In genomic region chr5:119354522-119355243, GRCh38 we compare ENCODE assay signal across 9 cellular contexts. TPM values are rescaled to one million over a fixed set of nuclear protein-coding genes. Genes with fewer than 3 reads are reported as not detected.
DNase-seq lines count a peak whose midpoint lies in the region; FAIRE-seq and TF ChIP-seq lines count a peak whose summit lies in the region.
"Had no signal": no experiment of that assay in that cellular context is flagged by ENCODE, and none has a peak within 500 bp of the region (broad histone marks: within the 10 kb centered on the region; RNA-seq: fewer than 3 reads in every experiment).

No MANE protein-coding gene starts in this region.

- H3K9me2 ChIP-seq in SU-DHL-6 (replicated peaks; ENCODE audit: insufficient read depth, low read length), result no peaks in the 10 kb centered on the region

- peaks cover 8% of the 10 kb centered on the region; the same call in 1 of the 2 replicates for H4K20me1 ChIP-seq in SU-DHL-6 (ENCODE audit: low read depth, low read length)

- H3K27me3 ChIP-seq in SU-DHL-6 (ENCODE audit: low read length) (no peaks in the 10 kb centered on the region), iPS-20b (ENCODE audit: insufficient read depth, low read length) (peaks cover 42% of the 10 kb centered on the region; the same call in 1 of the 2 replicates)

- FAIRE-seq in D721Med (lab: Jason Lieb, UNC), result no peak

- DNase-seq in activated naive CD4-positive, alpha-beta T cell treated with anti-CD3 and anti-CD28 coated beads, Interleukin-2, amount 10 ng/mL, durations not matched to agents 7 days and 5 days, result no peak
- no peak for DNase-seq in activated naive CD4-positive, alpha-beta T cell (lab: John Stamatoyannopoulos, UW)
- no peak for DNase-seq in type B pancreatic cell (ENCODE audit: extremely low spot score, unreplicated experiment)
- DNase-seq in NCI-H345 (lab: John Stamatoyannopoulos, UW), result no peak
- no peak for DNase-seq in effector CD8-positive, alpha-beta T cell (lab: John Stamatoyannopoulos, UW)
- no peak for DNase-seq in D721Med (ENCODE audit: insufficient read length, low spot score)
- DNase-seq: NCI-H2227 treated with DMSO at 0.1 percent for 48 hours had no signal

- no peaks in the 10 kb centered on the region for H3K36me3 ChIP-seq in SU-DHL-6 (ENCODE audit: low read length)
- H3K36me3 ChIP-seq in iPS-20b (ENCODE audit: insufficient read depth, low read depth, low read length), result no peaks in the 10 kb centered on the region

- H3K27me3 Mint-ChIP-seq in activated naive CD4-positive, alpha-beta T cell treated with anti-CD3 and anti-CD28 coated beads, Interleukin-2, amount 10 ng/mL, durations not matched to agents 7 days and 5 days, result no peaks in the 10 kb centered on the region
- peaks cover 23% of the 10 kb centered on the region for H3K27me3 Mint-ChIP-seq in type B pancreatic cell

- H3K4me2 ChIP-seq in SU-DHL-6 (ENCODE audit: low read depth, low read length, poor library complexity, severe bottlenecking), result peak overlapping the region; percentile 99

- CTCF ChIA-PET in activated naive CD4-positive, alpha-beta T cell treated with anti-CD3 and anti-CD28 coated beads, Interleukin-2, amount 10 ng/mL, durations not matched to agents 7 days and 5 days (lab: Charles Lee), result interaction anchor here (1.3 to 1.4 kb wide), 2 partner anchors 20 to 39 kb away, joined by 3 to 4 read pairs; no protein-coding TSS in a partner anchor

- no peak for TF ChIP-seq CTCF in SU-DHL-6 (IDR thresholded peaks at IDR 0.05; ENCODE audit: insufficient read depth, low read length, poor library complexity, severe bottlenecking)
- no peak for TF ChIP-seq CTCF in type B pancreatic cell (conservative IDR thresholded peaks at IDR 0.05)
- TF ChIP-seq CTCF in D721Med (IDR thresholded peaks at IDR 0.05; ENCODE audit: insufficient read depth, missing control alignments), result no peak

- peak overlapping the region; percentile 98 for H3K27ac ChIP-seq in SU-DHL-6 (ENCODE audit: low read depth, low read length)
- H3K27ac ChIP-seq in iPS-20b (ENCODE audit: low read length), result no peak overlapping the region

- H3K9me3 ChIP-seq in SU-DHL-6 (ENCODE audit: insufficient read depth, low read length) (no peaks in the 10 kb centered on the region), iPS-20b (ENCODE audit: insufficient read depth, low read depth, low read length) (no peaks in the 10 kb centered on the region)

- H3K36me3 Mint-ChIP-seq in activated naive CD4-positive, alpha-beta T cell treated with anti-CD3 and anti-CD28 coated beads, Interleukin-2, amount 10 ng/mL, durations not matched to agents 7 days and 5 days, result peaks cover 50% of the 10 kb centered on the region
- H3K36me3 Mint-ChIP-seq in type B pancreatic cell, result no peaks in the 10 kb centered on the region

- H3K9ac ChIP-seq in SU-DHL-6 (ENCODE audit: low read length) (peak overlapping the region; percentile 86), iPS-20b (ENCODE audit: low read depth, low read length) (no peak overlapping the region)

- peaks cover 93% of the 10 kb centered on the region for H3K4me1 Mint-ChIP-seq in activated naive CD4-positive, alpha-beta T cell treated with anti-CD3 and anti-CD28 coated beads, Interleukin-2, amount 10 ng/mL, durations not matched to agents 7 days and 5 days
- peaks cover 45% of the 10 kb centered on the region for H3K4me1 Mint-ChIP-seq in type B pancreatic cell (ENCODE audit: unreplicated experiment)

- H2AFZ ChIP-seq in SU-DHL-6 (ENCODE audit: low read depth, low read length, severe bottlenecking), result no peak overlapping the region

- H3K4me1 ChIP-seq in iPS-20b (ENCODE audit: insufficient read depth, low read length), result peaks cover 45% of the 10 kb centered on the region

- H3K79me2 ChIP-seq in SU-DHL-6 (ENCODE audit: insufficient read depth, low read length), result peaks cover 88% of the 10 kb centered on the region

- H3F3A ChIP-seq in SU-DHL-6 (ENCODE audit: insufficient read depth), result peaks cover 71% of the 10 kb centered on the region

- peak overlapping the region; percentile 81 for H3K4me3 Mint-ChIP-seq in activated naive CD4-positive, alpha-beta T cell treated with anti-CD3 and anti-CD28 coated beads, Interleukin-2, amount 10 ng/mL, durations not matched to agents 7 days and 5 days
- H3K4me3 Mint-ChIP-seq in type B pancreatic cell, result peak overlapping the region; percentile 58

- no peaks in the 10 kb centered on the region for H3K9me3 Mint-ChIP-seq in activated naive CD4-positive, alpha-beta T cell treated with anti-CD3 and anti-CD28 coated beads, Interleukin-2, amount 10 ng/mL, durations not matched to agents 7 days and 5 days
- H3K9me3 Mint-ChIP-seq in type B pancreatic cell, result no peaks in the 10 kb centered on the region

- peak overlapping the region; percentile 88 for H3K27ac Mint-ChIP-seq in activated naive CD4-positive, alpha-beta T cell treated with anti-CD3 and anti-CD28 coated beads, Interleukin-2, amount 10 ng/mL, durations not matched to agents 7 days and 5 days
- no peak overlapping the region for H3K27ac Mint-ChIP-seq in type B pancreatic cell

- peak overlapping the region; percentile 82 for H3K4me3 ChIP-seq in SU-DHL-6 (ENCODE audit: insufficient read depth, low read length, poor library complexity, severe bottlenecking)
- H3K4me3 ChIP-seq in iPS-20b (ENCODE audit: low read length), result peak overlapping the region; percentile 77; the same call in 1 of the 2 replicates

RNA-seq across cellular contexts. Expression of gene TNFAIP8, which starts 1.1 kb away (rescaled TPM):
- total RNA-seq in type B pancreatic cell (ENCODE audit: low replicate concordance), result 11.8 and 17.3 TPM in 2 replicates
